ENCODE assay signal across 8 cellular contexts in the genomic region with DNA sequence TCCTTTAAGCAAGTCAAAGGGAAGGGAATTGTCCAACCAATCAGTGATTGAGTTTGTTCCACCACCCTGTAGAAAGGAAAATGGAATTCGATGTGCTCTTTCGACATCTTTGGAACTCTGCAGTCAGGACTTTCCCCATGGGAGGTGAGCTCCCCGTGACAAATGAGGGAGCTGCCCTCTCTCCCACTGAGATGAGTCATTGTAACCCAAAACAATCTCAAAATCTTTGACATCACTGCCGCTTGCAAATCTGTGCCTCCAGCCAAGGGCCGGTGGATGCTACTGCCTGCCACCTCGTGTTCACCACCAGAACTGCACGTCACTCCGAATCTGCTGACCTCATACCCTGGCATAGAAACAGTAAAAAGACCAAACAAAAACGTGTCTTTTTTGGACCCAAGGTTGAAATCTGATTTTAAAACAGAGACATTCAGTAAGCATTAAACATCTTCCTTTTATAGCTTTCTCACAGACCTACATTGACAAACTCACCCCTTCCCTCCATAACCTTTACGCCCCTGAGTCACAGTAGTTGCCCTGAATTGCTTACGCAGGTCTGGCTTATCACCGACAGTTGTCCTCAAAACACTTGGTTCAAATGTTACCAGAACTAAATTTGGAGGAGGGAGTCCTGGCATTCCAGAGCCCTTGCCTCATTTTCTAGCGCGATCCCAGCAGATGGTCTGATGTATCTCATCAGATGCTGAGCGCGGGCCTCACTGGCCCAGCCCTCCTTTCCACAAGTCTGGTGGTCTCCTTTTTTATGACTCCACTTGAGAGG.
DNase-seq lines count a peak whose midpoint lies in the region; ATAC-seq and TF ChIP-seq lines count a peak whose summit lies in the region.

No MANE protein-coding gene starts in this region.

- intact Hi-C loops in breast epithelium (cut with DNase I; ENCODE audit: low total_unique reads), result loop anchor here (10.0 kb wide), 1 partner anchor 188 kb away; no protein-coding TSS in a partner anchor

- no peaks in the 10 kb centered on the region for H3K27me3 ChIP-seq in breast epithelium

- H3K4me3 ChIP-seq in breast epithelium, result no peak overlapping the region

- peaks cover 0 to 7% of the 10 kb centered on the region in 2 donors for H3K4me1 ChIP-seq in breast epithelium

- peak; percentile 80 for ATAC-seq in HG02610 (IDR thresholded peaks at IDR 0.05; ENCODE audit: unreplicated experiment)

- DNase-seq in NCI-H526 (lab: John Stamatoyannopoulos, UW) (peak; percentile 21 to 66), NCI-H526 treated with DMSO at 0.1 percent for 48 hours (lab: John Stamatoyannopoulos, UW) (no peak), NCI-H1048 (lab: John Stamatoyannopoulos, UW) (peak; percentile 36), UCSD-AML1 (lab: John Stamatoyannopoulos, UW; ENCODE audit: unreplicated experiment) (peak; percentile 66), breast epithelium (ENCODE audit: low spot score in 2 of 2) (peak; percentile 86 to 91), inferior parietal cortex (ENCODE audit: extremely low spot score) (peak; percentile 86), smooth muscle cell of the brain vasculature (ENCODE audit: low read depth, low spot score) (peak; percentile 98)

- peak; percentile 96 to 97 (median 96) for TF ChIP-seq CTCF in breast epithelium (IDR thresholded peaks at IDR 0.05)

- no peaks in the 10 kb centered on the region for H3K9me3 ChIP-seq in breast epithelium

- no peak for TF ChIP-seq POLR2A in breast epithelium (IDR thresholded peaks at IDR 0.05)

- peak overlapping the region; percentile 86 to 89 for H3K27ac ChIP-seq in breast epithelium

- no peaks in the 10 kb centered on the region for H3K36me3 ChIP-seq in breast epithelium
